Comparison of ENCODE assay signal across 1 cellular context in the genomic region with DNA sequence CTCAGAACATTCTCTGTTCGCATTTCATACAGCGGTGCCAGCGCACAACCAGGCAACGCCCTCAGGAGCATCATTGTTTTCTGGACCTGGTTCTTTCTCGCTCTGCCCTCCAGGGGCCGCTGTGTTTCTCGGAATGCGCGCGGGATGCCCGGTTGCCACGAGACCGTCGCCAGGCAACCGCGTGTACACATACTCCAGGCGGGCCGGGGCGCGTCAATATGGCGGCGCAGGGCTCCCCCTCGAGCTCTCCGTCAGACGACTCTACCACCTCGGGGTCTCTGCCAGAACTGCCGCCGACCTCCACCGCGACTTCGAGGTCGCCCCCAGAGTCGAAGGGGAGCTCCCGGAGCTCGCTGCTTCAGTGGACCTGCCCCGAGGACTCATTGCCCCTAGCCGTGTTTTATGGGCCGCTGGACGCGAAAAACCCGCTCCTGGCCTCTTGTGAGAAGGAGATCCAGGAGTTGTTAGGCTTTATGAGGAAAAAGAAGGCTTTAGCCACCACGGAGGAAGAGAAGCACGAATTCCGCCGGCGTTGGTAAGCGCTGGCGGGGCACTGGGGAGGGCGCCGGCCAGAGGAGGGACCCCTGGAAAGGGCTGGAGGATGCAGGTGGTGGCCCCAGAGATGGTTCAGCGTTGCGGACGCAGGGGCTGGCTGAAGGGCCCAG.
A peak's percentile ranks its signal among the peaks of the same experiment; 100 is the strongest.
TF ChIP-seq lines count a peak whose summit lies in the region.

A gene with protein sequence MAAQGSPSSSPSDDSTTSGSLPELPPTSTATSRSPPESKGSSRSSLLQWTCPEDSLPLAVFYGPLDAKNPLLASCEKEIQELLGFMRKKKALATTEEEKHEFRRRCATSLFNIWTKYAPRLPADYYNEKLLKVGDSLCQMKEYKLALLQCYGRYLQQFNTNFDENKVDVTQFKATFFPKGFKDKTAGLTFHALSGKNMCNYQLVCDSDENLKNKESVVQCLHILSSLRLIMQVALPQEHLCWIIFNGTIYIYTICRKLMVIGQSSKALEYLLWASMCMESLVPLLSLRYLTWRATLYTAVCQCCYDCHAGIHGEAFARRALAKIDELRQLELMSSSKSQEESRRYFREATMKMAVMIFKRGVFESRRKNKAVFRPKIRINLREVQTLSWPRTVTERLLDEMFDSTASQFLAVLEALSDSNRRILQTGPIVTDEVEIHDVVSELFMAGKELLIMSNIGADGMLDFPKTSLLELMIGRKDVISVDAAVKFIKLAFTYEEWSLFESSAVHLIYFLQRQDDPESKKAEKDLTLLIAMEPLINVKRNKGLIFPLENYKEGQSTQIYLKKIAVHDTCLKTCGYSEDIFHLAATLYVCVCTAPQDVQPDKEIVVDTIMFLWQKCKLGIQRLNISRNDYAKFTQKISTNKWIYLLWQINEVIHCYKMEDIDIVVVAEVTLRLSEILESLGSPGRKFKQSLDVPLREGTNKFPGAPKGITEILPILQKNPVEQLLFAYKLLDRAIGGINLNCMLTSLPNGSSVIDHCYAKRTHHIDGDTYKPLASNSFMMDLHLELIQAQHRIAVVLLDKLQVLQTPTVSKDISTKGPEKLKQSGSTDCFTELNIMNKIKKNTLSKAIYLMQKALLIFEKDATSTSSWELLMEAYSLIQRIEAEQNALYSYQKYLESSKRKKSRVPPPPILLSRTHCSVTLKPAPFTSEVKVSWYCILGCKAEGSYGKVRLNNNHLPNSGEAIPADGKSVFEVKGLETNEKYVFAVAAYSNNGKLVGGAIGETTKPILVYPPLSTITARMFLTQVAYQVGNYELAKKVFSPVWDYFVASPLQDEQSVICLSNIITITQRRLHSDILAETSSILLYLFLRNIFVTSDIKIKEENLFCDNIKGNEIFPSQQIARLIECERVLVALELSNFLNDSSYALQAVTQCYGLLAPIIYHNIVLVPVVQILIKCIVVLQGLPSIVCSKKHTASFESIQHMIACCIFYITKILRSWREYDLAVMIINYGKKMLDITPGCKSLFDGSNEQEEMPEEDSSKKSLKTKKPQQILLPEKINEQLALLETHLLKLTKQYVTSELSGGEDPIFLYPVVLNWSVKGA (N-terminal part only) (plus strand): TSS at position 186 of the 665 bp plus-strand sequence. CDS start 33 bp downstream, at position 219.

TF ChIP-seq in SK-N-SH, 30 proteins besides CTCF, POLR2A, EP300 and RAD21 (continued from another document):
- TF ChIP-seq RXRA (IDR thresholded peaks at IDR 0.05; ENCODE audit: borderline replicate concordance, low read depth) = no peak
- TF ChIP-seq, protein P1, sequence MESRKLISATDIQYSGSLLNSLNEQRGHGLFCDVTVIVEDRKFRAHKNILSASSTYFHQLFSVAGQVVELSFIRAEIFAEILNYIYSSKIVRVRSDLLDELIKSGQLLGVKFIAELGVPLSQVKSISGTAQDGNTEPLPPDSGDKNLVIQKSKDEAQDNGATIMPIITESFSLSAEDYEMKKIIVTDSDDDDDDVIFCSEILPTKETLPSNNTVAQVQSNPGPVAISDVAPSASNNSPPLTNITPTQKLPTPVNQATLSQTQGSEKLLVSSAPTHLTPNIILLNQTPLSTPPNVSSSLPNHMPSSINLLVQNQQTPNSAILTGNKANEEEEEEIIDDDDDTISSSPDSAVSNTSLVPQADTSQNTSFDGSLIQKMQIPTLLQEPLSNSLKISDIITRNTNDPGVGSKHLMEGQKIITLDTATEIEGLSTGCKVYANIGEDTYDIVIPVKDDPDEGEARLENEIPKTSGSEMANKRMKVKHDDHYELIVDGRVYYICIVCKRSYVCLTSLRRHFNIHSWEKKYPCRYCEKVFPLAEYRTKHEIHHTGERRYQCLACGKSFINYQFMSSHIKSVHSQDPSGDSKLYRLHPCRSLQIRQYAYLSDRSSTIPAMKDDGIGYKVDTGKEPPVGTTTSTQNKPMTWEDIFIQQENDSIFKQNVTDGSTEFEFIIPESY (IDR thresholded peaks at IDR 0.05; ENCODE audit: borderline replicate concordance, low read depth) = no peak
- no peak for TF ChIP-seq EZH2phosphoT487 (IDR thresholded peaks at IDR 0.05; ENCODE audit: borderline replicate concordance, low read depth)
- TF ChIP-seq SIN3A (IDR thresholded peaks at IDR 0.05; ENCODE audit: borderline replicate concordance, low read depth, low read length) = peak; percentile 95
- TF ChIP-seq SMC3 (IDR thresholded peaks at IDR 0.05; ENCODE audit: low read depth, low read length) = peak; percentile 43; the same call in 1 of the 2 replicates
- TF ChIP-seq FOXJ3 (CRISPR knock-in tag; IDR thresholded peaks at IDR 0.05) = peak; percentile 44; the same call in 1 of the 2 replicates
- no peak for TF ChIP-seq ELF1 (IDR thresholded peaks at IDR 0.05)
- TF ChIP-seq, protein P2, sequence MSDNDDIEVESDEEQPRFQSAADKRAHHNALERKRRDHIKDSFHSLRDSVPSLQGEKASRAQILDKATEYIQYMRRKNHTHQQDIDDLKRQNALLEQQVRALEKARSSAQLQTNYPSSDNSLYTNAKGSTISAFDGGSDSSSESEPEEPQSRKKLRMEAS (IDR thresholded peaks at IDR 0.05; ENCODE audit: low read depth) = peak; percentile 57; the same call in 1 of the 2 replicates
- no peak for TF ChIP-seq RFX5 (IDR thresholded peaks at IDR 0.05; ENCODE audit: low read length)
- TF ChIP-seq JUND (IDR thresholded peaks at IDR 0.05) = no peak
- no peak for TF ChIP-seq TCF12 (IDR thresholded peaks at IDR 0.05)
- peak; percentile 92 for TF ChIP-seq YY1 (IDR thresholded peaks at IDR 0.05; ENCODE audit: low read depth)
- no peak for TF ChIP-seq GATA2 (CRISPR knock-in tag; IDR thresholded peaks at IDR 0.05)
- TF ChIP-seq MXI1 (IDR thresholded peaks at IDR 0.05; ENCODE audit: low read depth, low read length) = peak; percentile 99
- TF ChIP-seq, protein P3, sequence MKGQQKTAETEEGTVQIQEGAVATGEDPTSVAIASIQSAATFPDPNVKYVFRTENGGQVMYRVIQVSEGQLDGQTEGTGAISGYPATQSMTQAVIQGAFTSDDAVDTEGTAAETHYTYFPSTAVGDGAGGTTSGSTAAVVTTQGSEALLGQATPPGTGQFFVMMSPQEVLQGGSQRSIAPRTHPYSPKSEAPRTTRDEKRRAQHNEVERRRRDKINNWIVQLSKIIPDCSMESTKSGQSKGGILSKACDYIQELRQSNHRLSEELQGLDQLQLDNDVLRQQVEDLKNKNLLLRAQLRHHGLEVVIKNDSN (IDR thresholded peaks at IDR 0.05; ENCODE audit: borderline replicate concordance, low read depth) = no peak
- peak; percentile 74; the same call in 1 of the 2 replicates for TF ChIP-seq FOXM1 (IDR thresholded peaks at IDR 0.05; ENCODE audit: low read depth)
- TF ChIP-seq POLR2AphosphoS5 (IDR thresholded peaks at IDR 0.05; ENCODE audit: low read depth, low read length) = no peak
- no peak for TF ChIP-seq NRF1 (IDR thresholded peaks at IDR 0.05; ENCODE audit: low read depth, low read length)
- TF ChIP-seq CHD2 (IDR thresholded peaks at IDR 0.05; ENCODE audit: low read length, partially characterized antibody) = peak; percentile 74
- TF ChIP-seq, protein P4, sequence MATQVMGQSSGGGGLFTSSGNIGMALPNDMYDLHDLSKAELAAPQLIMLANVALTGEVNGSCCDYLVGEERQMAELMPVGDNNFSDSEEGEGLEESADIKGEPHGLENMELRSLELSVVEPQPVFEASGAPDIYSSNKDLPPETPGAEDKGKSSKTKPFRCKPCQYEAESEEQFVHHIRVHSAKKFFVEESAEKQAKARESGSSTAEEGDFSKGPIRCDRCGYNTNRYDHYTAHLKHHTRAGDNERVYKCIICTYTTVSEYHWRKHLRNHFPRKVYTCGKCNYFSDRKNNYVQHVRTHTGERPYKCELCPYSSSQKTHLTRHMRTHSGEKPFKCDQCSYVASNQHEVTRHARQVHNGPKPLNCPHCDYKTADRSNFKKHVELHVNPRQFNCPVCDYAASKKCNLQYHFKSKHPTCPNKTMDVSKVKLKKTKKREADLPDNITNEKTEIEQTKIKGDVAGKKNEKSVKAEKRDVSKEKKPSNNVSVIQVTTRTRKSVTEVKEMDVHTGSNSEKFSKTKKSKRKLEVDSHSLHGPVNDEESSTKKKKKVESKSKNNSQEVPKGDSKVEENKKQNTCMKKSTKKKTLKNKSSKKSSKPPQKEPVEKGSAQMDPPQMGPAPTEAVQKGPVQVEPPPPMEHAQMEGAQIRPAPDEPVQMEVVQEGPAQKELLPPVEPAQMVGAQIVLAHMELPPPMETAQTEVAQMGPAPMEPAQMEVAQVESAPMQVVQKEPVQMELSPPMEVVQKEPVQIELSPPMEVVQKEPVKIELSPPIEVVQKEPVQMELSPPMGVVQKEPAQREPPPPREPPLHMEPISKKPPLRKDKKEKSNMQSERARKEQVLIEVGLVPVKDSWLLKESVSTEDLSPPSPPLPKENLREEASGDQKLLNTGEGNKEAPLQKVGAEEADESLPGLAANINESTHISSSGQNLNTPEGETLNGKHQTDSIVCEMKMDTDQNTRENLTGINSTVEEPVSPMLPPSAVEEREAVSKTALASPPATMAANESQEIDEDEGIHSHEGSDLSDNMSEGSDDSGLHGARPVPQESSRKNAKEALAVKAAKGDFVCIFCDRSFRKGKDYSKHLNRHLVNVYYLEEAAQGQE (IDR thresholded peaks at IDR 0.05; ENCODE audit: low read depth, low read length) = no peak
TF ChIP-seq in SK-N-SH: peak in this region for 11.
